Comparison of ENCODE assay signal across 26 cellular contexts in the genomic region with DNA sequence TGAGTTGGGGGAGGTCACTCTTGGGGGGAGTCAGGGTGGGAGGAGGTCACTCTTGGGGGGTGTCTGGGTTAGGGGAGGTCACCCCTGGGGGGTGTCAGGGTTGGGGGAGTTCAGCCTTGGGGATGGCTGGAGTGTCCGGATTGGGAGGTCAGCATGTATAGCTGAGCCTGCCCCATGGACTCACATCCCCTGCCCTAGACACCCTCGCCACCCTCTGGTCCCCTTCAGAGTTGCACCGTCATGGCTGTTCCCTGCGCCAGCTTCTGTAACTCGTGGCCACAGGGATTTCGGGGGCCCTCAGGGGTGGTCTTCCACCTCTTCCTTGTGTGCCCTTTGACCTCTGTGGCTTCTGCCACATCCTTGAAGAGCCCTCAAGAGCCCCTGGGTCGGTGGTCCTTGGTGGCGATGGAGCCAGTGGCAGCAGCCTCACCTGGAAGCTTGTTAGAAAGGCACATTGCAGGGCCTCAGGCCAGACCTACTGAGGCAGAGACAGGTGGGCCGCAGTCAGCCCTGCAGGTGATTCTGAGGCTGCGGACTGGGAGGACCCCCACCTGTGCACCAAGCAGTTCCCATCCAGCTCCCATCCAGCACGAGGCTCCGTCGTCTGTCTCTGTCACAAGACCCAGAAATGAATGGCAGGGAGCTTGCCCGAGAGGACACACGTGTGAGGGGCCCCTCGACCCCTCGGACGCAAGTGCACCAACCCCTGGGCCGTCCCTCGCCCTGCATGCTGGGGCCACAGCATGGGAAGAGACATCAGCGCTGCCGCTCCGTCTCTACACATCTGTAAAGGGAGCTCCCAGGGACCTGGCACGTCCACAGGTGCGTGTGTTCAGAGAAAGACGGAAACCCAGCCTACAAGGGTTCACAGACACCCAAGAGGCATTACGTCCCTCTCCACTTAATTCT. TPM values are rescaled to one million over a fixed set of nuclear protein-coding genes. Genes with fewer than 3 reads are reported as not detected.
DNase-seq lines count a peak whose midpoint lies in the region; ATAC-seq, FAIRE-seq and TF ChIP-seq lines count a peak whose summit lies in the region.
"Had no signal": no experiment of that assay in that cellular context is flagged by ENCODE, and none has a peak within 500 bp of the region (broad histone marks: within the 10 kb centered on the region; RNA-seq: fewer than 3 reads in every experiment).

No MANE protein-coding gene starts in this region.

- no peak for FAIRE-seq in kidney (lab: Jason Lieb, UNC)
- FAIRE-seq: astrocyte, D721Med, H54 had no signal

- H3K9me3 Mint-ChIP-seq in GM23338 = peaks cover 4% of the 10 kb centered on the region; the same call in 2 of the 3 replicates
- peaks cover 4% of the 10 kb centered on the region for H3K9me3 Mint-ChIP-seq in activated CD4-positive, alpha-beta memory T cell treated with anti-CD3 and anti-CD28 coated beads for 36 hours
- H3K9me3 Mint-ChIP-seq in activated CD4-positive, alpha-beta T cell treated with anti-CD3 and anti-CD28 coated beads, Interleukin-2, amount 10 ng/mL, durations not matched to agents 24 days and 14 days = peaks cover 5% of the 10 kb centered on the region
- H3K9me3 Mint-ChIP-seq: immature natural killer cell; stimulated activated effector memory CD8-positive, alpha-beta T cell treated with anti-CD3 and anti-CD28 coated beads, Interleukin-12 subunit alpha, Interleukin-12 subunit beta, amount 100 ng/mL, for 72 hours had no signal

- H3K4me1 Mint-ChIP-seq in GM23338 = no peaks in the 10 kb centered on the region
- no peaks in the 10 kb centered on the region for H3K4me1 Mint-ChIP-seq in activated CD4-positive, alpha-beta memory T cell treated with anti-CD3 and anti-CD28 coated beads for 36 hours (ENCODE audit: low read depth)
- H3K4me1 Mint-ChIP-seq in activated CD4-positive, alpha-beta T cell treated with anti-CD3 and anti-CD28 coated beads, Interleukin-2, amount 10 ng/mL, durations not matched to agents 24 days and 14 days = peaks cover 3% of the 10 kb centered on the region
- H3K4me1 Mint-ChIP-seq: activated naive CD8-positive, alpha-beta T cell treated with anti-CD3 and anti-CD28 coated beads, Interleukin-2, amount 10 ng/mL, durations not matched to agents 7 days and 5 days; immature natural killer cell; stimulated activated effector memory CD8-positive, alpha-beta T cell treated with anti-CD3 and anti-CD28 coated beads, Interleukin-12 subunit alpha, Interleukin-12 subunit beta, amount 100 ng/mL, for 72 hours had no signal

- H3K36me3 ChIP-seq in A673 (ENCODE audit: insufficient read depth, low read length, poor library complexity, severe bottlenecking) (peaks cover 37% of the 10 kb centered on the region), GM23338 (ENCODE audit: insufficient read depth) (peaks cover 3% of the 10 kb centered on the region; the same call in 1 of the 2 replicates), WERI-Rb-1 (peaks cover 30% of the 10 kb centered on the region), kidney (ENCODE audit: control insufficient read depth in 1 of 2, insufficient read depth in 2 of 2, low read length in 2 of 2) (peaks cover 10 to 18% of the 10 kb centered on the region in 2 donors), BE2C (peaks cover 51% of the 10 kb centered on the region)
- H3K36me3 ChIP-seq: ovary had no signal

- no peak overlapping the region for H3K4me3 Mint-ChIP-seq in GM23338
- no peak overlapping the region for H3K4me3 Mint-ChIP-seq in activated CD4-positive, alpha-beta memory T cell treated with anti-CD3 and anti-CD28 coated beads for 36 hours
- no peak overlapping the region for H3K4me3 Mint-ChIP-seq in activated CD4-positive, alpha-beta T cell treated with anti-CD3 and anti-CD28 coated beads, Interleukin-2, amount 10 ng/mL, durations not matched to agents 24 days and 14 days
- H3K4me3 Mint-ChIP-seq: activated naive CD8-positive, alpha-beta T cell treated with anti-CD3 and anti-CD28 coated beads, Interleukin-2, amount 10 ng/mL, durations not matched to agents 7 days and 5 days; immature natural killer cell; stimulated activated effector memory CD8-positive, alpha-beta T cell treated with anti-CD3 and anti-CD28 coated beads, Interleukin-12 subunit alpha, Interleukin-12 subunit beta, amount 100 ng/mL, for 72 hours had no signal

- DNase-seq in A673 (ENCODE audit: low spot score) (no peak), GM23338 (ENCODE audit: low spot score) (peak; percentile 30), WERI-Rb-1 (no peak), kidney (peak; percentile 73), BE2C (no peak)
- DNase-seq in activated CD4-positive, alpha-beta memory T cell treated with anti-CD3 and anti-CD28 coated beads for 36 hours = no peak
- no peak for DNase-seq in activated CD4-positive, alpha-beta T cell treated with anti-CD3 and anti-CD28 coated beads, Interleukin-2, amount 10 ng/mL, durations not matched to agents 24 days and 14 days
- DNase-seq: activated naive CD8-positive, alpha-beta T cell treated with anti-CD3 and anti-CD28 coated beads, Interleukin-2, amount 10 ng/mL, durations not matched to agents 7 days and 5 days; immature natural killer cell; MG63; NCI-H1417; NCI-H2107; NCI-H446; ovary; spleen; stimulated activated CD4-positive, alpha-beta T cell treated with anti-CD3 and anti-CD28 coated beads, Interleukin-2, amount 100 ng/mL, for 48 hours; T-helper 9 cell had no signal

- TF ChIP-seq CTCF in A673 (conservative IDR thresholded peaks at IDR 0.05; ENCODE audit: low read depth, low read length) (0 out of 2 replicates have a peak, but pooled peaks have one; percentile 10), GM23338 (conservative IDR thresholded peaks at IDR 0.05; ENCODE audit: low read depth in 2 of 2) (peak in 1 of 2 experiments; percentile 52; a peak in 2 of 4 replicates), WERI-Rb-1 (IDR thresholded peaks at IDR 0.05; ENCODE audit: low read depth, low read length) (0 out of 2 replicates have a peak, but pooled peaks have one; percentile 21), kidney (IDR thresholded peaks at IDR 0.05; ENCODE audit: borderline replicate concordance, extremely low read depth, insufficient read depth) (no peak), BE2C (IDR thresholded peaks at IDR 0.05; ENCODE audit: low read depth, low read length) (no peak)

- H3K4me1 ChIP-seq in A673 (ENCODE audit: insufficient read depth, low read length, poor library complexity, severe bottlenecking) (no peaks in the 10 kb centered on the region), GM23338 (ENCODE audit: insufficient read depth) (no peaks in the 10 kb centered on the region), kidney (ENCODE audit: control insufficient read depth in 1 of 2, insufficient read depth in 1 of 2, low read depth in 1 of 2, low read length in 2 of 2) (no peaks in the 10 kb centered on the region), BE2C (no peaks in the 10 kb centered on the region)
- H3K4me1 ChIP-seq: left lung had no signal

- H3K27ac ChIP-seq in A673 (ENCODE audit: low read depth, low read length, poor library complexity, severe bottlenecking) (no peak overlapping the region), GM23338 (ENCODE audit: low read depth) (no peak overlapping the region), WERI-Rb-1 (no peak overlapping the region), kidney (ENCODE audit: low read depth in 2 of 2, low read length in 2 of 2) (no peak overlapping the region)
- H3K27ac ChIP-seq: C4-2B, epithelial cell of prostate, left lung, spleen, vagina had no signal

- H3K79me2 ChIP-seq in GM23338 (replicated peaks; ENCODE audit: insufficient read depth) = no peaks in the 10 kb centered on the region

- no peak overlapping the region for H3K9ac ChIP-seq in kidney (ENCODE audit: low read length in 2 of 2)

- H3K9me3 ChIP-seq in A673 (ENCODE audit: low read depth, low read length, poor library complexity, severe bottlenecking) (no peaks in the 10 kb centered on the region), WERI-Rb-1 (ENCODE audit: severe bottlenecking) (no peaks in the 10 kb centered on the region), kidney (ENCODE audit: control insufficient read depth in 1 of 2, low read length in 2 of 2) (no peaks in the 10 kb centered on the region), BE2C (no peaks in the 10 kb centered on the region)
- H3K9me3 ChIP-seq: left lung, MG63, spleen, vagina had no signal

- H3K27me3 Mint-ChIP-seq in GM23338 (ENCODE audit: insufficient read depth, low read depth, poor library complexity) = peaks cover 9% of the 10 kb centered on the region
- H3K27me3 Mint-ChIP-seq in activated CD4-positive, alpha-beta memory T cell treated with anti-CD3 and anti-CD28 coated beads for 36 hours = no peaks in the 10 kb centered on the region
- no peaks in the 10 kb centered on the region for H3K27me3 Mint-ChIP-seq in activated CD4-positive, alpha-beta T cell treated with anti-CD3 and anti-CD28 coated beads, Interleukin-2, amount 10 ng/mL, durations not matched to agents 24 days and 14 days
- H3K27me3 Mint-ChIP-seq: activated naive CD8-positive, alpha-beta T cell treated with anti-CD3 and anti-CD28 coated beads, Interleukin-2, amount 10 ng/mL, durations not matched to agents 7 days and 5 days had no signal

- CTCF ChIA-PET in A673 (lab: Charles Lee) = interaction anchor here (2.2 kb wide), 1 partner anchor 86 kb away, joined by 10 read pairs; no protein-coding TSS in a partner anchor
- CTCF ChIA-PET in activated CD4-positive, alpha-beta memory T cell treated with anti-CD3 and anti-CD28 coated beads for 36 hours (lab: Charles Lee) = interaction anchor here (0.6 to 10.4 kb wide), 8 partner anchors 22 to 466 kb away, joined by 3 to 100 read pairs (median 3); no protein-coding TSS in a partner anchor

- H3K4me3 ChIP-seq in A673 (ENCODE audit: low read depth, low read length, poor library complexity, severe bottlenecking) = no peak overlapping the region
- H3K4me3 ChIP-seq in GM23338 = no peak overlapping the region
- no peak overlapping the region for H3K4me3 ChIP-seq in WERI-Rb-1 (ENCODE audit: low read depth, low read length)
- no peak overlapping the region for H3K4me3 ChIP-seq in kidney (ENCODE audit: low read length in 2 of 2)
- no peak overlapping the region for H3K4me3 ChIP-seq in BE2C (ENCODE audit: low read depth, low read length)
- H3K4me3 ChIP-seq: left lung, MG63, ovary, spleen, vagina had no signal

- H3K27ac Mint-ChIP-seq in GM23338 = no peak overlapping the region
- H3K27ac Mint-ChIP-seq in activated CD4-positive, alpha-beta memory T cell treated with anti-CD3 and anti-CD28 coated beads for 36 hours = no peak overlapping the region
- H3K27ac Mint-ChIP-seq in activated CD4-positive, alpha-beta T cell treated with anti-CD3 and anti-CD28 coated beads, Interleukin-2, amount 10 ng/mL, durations not matched to agents 24 days and 14 days = no peak overlapping the region
- H3K27ac Mint-ChIP-seq: activated naive CD8-positive, alpha-beta T cell treated with anti-CD3 and anti-CD28 coated beads, Interleukin-2, amount 10 ng/mL, durations not matched to agents 7 days and 5 days; immature natural killer cell; stimulated activated effector memory CD8-positive, alpha-beta T cell treated with anti-CD3 and anti-CD28 coated beads, Interleukin-12 subunit alpha, Interleukin-12 subunit beta, amount 100 ng/mL, for 72 hours had no signal

- H3K27me3 ChIP-seq in A673 (replicated peaks; ENCODE audit: insufficient read depth, low read depth, low read length, poor library complexity) = no peaks in the 10 kb centered on the region
- no peaks in the 10 kb centered on the region for H3K27me3 ChIP-seq in GM23338 (ENCODE audit: insufficient read depth)
- H3K27me3 ChIP-seq in WERI-Rb-1 (ENCODE audit: insufficient read depth, low read depth, severe bottlenecking) = no peaks in the 10 kb centered on the region
- no peaks in the 10 kb centered on the region for H3K27me3 ChIP-seq in BE2C
- H3K27me3 ChIP-seq: left lung, MG63, ovary, spleen, vagina had no signal

- no peaks in the 10 kb centered on the region for H3K9me2 ChIP-seq in GM23338 (ENCODE audit: insufficient read depth)

- intact Hi-C loops in A673 (cut with micrococcal nuclease; ENCODE audit: unreplicated experiment) (loop anchor here (10.0 kb wide), 1 partner anchor 167 kb away; a partner anchor contains a TSS), kidney (cut with DNase I) (loop anchor here (10.0 kb wide), 1 partner anchor 87 kb away; a partner anchor contains a TSS)
- intact Hi-C loops in activated CD4-positive, alpha-beta memory T cell treated with anti-CD3 and anti-CD28 coated beads for 36 hours (cut with micrococcal nuclease) = loop anchor here (5.0 kb wide), 1 partner anchor 45 kb away; a partner anchor contains a TSS
- intact Hi-C loops in activated CD4-positive, alpha-beta T cell treated with anti-CD3 and anti-CD28 coated beads, Interleukin-2, amount 10 ng/mL, durations not matched to agents 24 days and 14 days (cut with micrococcal nuclease) = loop anchor here (10.0 kb wide), 1 partner anchor 47 kb away; a partner anchor contains a TSS

- peaks cover 56% of the 10 kb centered on the region for H3K36me3 Mint-ChIP-seq in GM23338 (ENCODE audit: low read depth)
- peaks cover 29% of the 10 kb centered on the region for H3K36me3 Mint-ChIP-seq in activated CD4-positive, alpha-beta memory T cell treated with anti-CD3 and anti-CD28 coated beads for 36 hours
- peaks cover 36% of the 10 kb centered on the region for H3K36me3 Mint-ChIP-seq in activated CD4-positive, alpha-beta T cell treated with anti-CD3 and anti-CD28 coated beads, Interleukin-2, amount 10 ng/mL, durations not matched to agents 24 days and 14 days (ENCODE audit: low read depth)

- H3F3A ChIP-seq in GM23338 (replicated peaks; ENCODE audit: low read depth) = no peaks in the 10 kb centered on the region; the same call in 1 of the 2 replicates

- H2AFZ ChIP-seq in GM23338 = no peak overlapping the region

- POLR2A ChIA-PET in A673 (lab: Charles Lee; ENCODE audit: low non-redundant PET) = no interaction called here
- POLR2A ChIA-PET in activated CD4-positive, alpha-beta memory T cell treated with anti-CD3 and anti-CD28 coated beads for 36 hours (lab: Charles Lee) = no interaction called here

- no peaks in the 10 kb centered on the region for H4K20me1 ChIP-seq in GM23338 (replicated peaks; ENCODE audit: insufficient read depth)

- H3K4me2 ChIP-seq in GM23338 = no peak overlapping the region

- ATAC-seq in GM23338 (peak; percentile 75), GM18873 (IDR thresholded peaks at IDR 0.05; ENCODE audit: low FRiP score, unreplicated experiment) (no peak)
- ATAC-seq: stimulated activated effector memory CD8-positive, alpha-beta T cell treated with anti-CD3 and anti-CD28 coated beads, Interleukin-12 subunit alpha, Interleukin-12 subunit beta, amount 100 ng/mL, for 72 hours had no signal

- no TSS peak for BruUV-seq in A673 (replicated peaks; lab: Mats Ljungman, UMichigan)

RNA-seq across cellular contexts. Expression of a gene that starts 44.7 kb away (rescaled TPM):
- total RNA-seq in A673 (2021) = 189 and 203 TPM in 2 replicates
- total RNA-seq in GM23338 (2014; rRNA removed; shearing (Covaris generic)) = 143 and 145 TPM in 2 replicates
- polyA plus RNA-seq in GM23338 (2016; fragmentation: Nextera tagmentation; extraction: Ambion mirVana) = 57.9 and 63.3 TPM in 2 replicates
- 168 TPM for total RNA-seq in kidney
- 40.4 TPM for polyA plus RNA-seq in kidney (ENCODE audit: insufficient read depth, low read depth, low replicate concordance)
- total RNA-seq in activated CD4-positive, alpha-beta memory T cell treated with anti-CD3 and anti-CD28 coated beads for 36 hours = 10 to 100 TPM; 69.5 to 69.9 TPM
- total RNA-seq in activated CD4-positive, alpha-beta T cell treated with anti-CD3 and anti-CD28 coated beads, Interleukin-2, amount 10 ng/mL, durations not matched to agents 24 days and 14 days = 85.8 and 90.3 TPM in 2 replicates
- 196 TPM for polyA plus RNA-seq in BE2C (2012; ENCODE audit: insufficient read depth, insufficient read length, low read depth)

Comparison
In these comparisons a context has a peak if more than half of its experiments do, and no peak if none do; other contexts are left out.
1. DNase-seq: peak in GM23338 (single experiment) and kidney (single experiment); none in A673 (single experiment), WERI-Rb-1 (single experiment), activated CD4-positive, alpha-beta memory T cell treated with anti-CD3 and anti-CD28 coated beads for 36 hours (single experiment), activated CD4-positive, alpha-beta T cell treated with anti-CD3 and anti-CD28 coated beads, Interleukin-2, amount 10 ng/mL, durations not matched to agents 24 days and 14 days (single experiment) and BE2C (single experiment).
2. CTCF ChIP-seq: peak in A673 (single experiment) and WERI-Rb-1 (single experiment); none in kidney (single experiment) and BE2C (single experiment).